ENCODE assay signal across 22 cellular contexts in the genomic region with DNA sequence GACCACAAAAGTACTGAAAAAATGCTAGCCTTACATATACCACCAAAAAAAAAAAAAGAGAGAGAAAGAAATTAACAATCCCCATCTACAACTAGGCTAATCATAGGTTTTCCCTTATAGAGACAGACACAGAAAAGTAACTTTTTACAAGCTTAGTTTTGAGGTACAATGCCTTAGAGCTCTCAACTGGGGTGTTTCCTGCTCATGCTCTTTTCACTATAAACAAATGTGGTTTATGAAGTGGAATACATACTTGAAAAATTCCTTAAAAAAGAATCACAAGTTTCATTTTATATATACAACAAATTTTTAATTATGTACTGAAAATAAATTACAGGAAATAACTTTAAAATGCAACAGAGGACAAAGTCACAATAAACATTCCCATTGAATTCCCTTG.
DNase-seq lines count a peak whose midpoint lies in the region; ATAC-seq, FAIRE-seq and TF ChIP-seq lines count a peak whose summit lies in the region.
"Had no signal": no experiment of that assay in that cellular context is flagged by ENCODE, and none has a peak within 500 bp of the region (broad histone marks: within the 10 kb centered on the region; RNA-seq: fewer than 3 reads in every experiment).

No MANE protein-coding gene starts in this region.

- H3K9me3 Mint-ChIP-seq in WTC11 = no peaks in the 10 kb centered on the region

- peaks cover 16% of the 10 kb centered on the region for H3K4me1 Mint-ChIP-seq in WTC11
- H3K4me1 Mint-ChIP-seq: CD4-positive, alpha-beta memory T cell had no signal

- ATAC-seq in WTC11 = no peak
- ATAC-seq: A549 had no signal

- POLR2A ChIA-PET in WTC11 (lab: Charles Lee) = no interaction called here

- H3K4me3 Mint-ChIP-seq in WTC11 = no peak overlapping the region
- H3K4me3 Mint-ChIP-seq: CD4-positive, alpha-beta memory T cell had no signal

- DNase-seq in ELR (ENCODE audit: low read depth) = peak; percentile 29
- peak; percentile 10 for DNase-seq in M059J (ENCODE audit: low read depth)
- DNase-seq in WTC11 (ENCODE audit: low spot score) = no peak
- DNase-seq in fibroblast of peridontal ligament (ENCODE audit: extremely low read depth) = peak; percentile 53
- DNase-seq in NCI-H2029 (lab: John Stamatoyannopoulos, UW) = no peak
- DNase-seq in AML-193 (lab: John Stamatoyannopoulos, UW) = no peak
- DNase-seq in NCI-H1930 (lab: John Stamatoyannopoulos, UW) = no peak
- no peak for DNase-seq in GM19239 (ENCODE audit: insufficient read length, low spot score)
- DNase-seq: 8988T; ACHN; C1 segment of cervical spinal cord; Calu3; CD4-positive, alpha-beta memory T cell; COR-L47; DMS53; DMS79 treated with DMSO at 0.1 percent for 48 hours; GDM1; GOT3 had no signal

- no peak for TF ChIP-seq CTCF in WTC11 (IDR thresholded peaks at IDR 0.05)

- H3K27me3 Mint-ChIP-seq in WTC11 (ENCODE audit: low read depth) = no peaks in the 10 kb centered on the region

- H3K27ac Mint-ChIP-seq in WTC11 = peak overlapping the region; percentile 44; the same call in 1 of the 2 replicates
- H3K27ac Mint-ChIP-seq: CD4-positive, alpha-beta memory T cell had no signal

- CTCF ChIA-PET in WTC11 (lab: Charles Lee) = interaction anchor here (1.5 kb wide), 1 partner anchor 213 kb away, joined by 4 read pairs; no protein-coding TSS in a partner anchor

- no peak for FAIRE-seq in GM19239 (lab: Jason Lieb, UNC)
- FAIRE-seq: A549, GM12891, GM18507, H54 had no signal

- H3K36me3 Mint-ChIP-seq in WTC11 = peaks cover 47% of the 10 kb centered on the region

TF ChIP-seq in WTC11, 78 proteins besides CTCF, POLR2A, EP300 and RAD21 (continues in another document):
- TF ChIP-seq, protein P1, sequence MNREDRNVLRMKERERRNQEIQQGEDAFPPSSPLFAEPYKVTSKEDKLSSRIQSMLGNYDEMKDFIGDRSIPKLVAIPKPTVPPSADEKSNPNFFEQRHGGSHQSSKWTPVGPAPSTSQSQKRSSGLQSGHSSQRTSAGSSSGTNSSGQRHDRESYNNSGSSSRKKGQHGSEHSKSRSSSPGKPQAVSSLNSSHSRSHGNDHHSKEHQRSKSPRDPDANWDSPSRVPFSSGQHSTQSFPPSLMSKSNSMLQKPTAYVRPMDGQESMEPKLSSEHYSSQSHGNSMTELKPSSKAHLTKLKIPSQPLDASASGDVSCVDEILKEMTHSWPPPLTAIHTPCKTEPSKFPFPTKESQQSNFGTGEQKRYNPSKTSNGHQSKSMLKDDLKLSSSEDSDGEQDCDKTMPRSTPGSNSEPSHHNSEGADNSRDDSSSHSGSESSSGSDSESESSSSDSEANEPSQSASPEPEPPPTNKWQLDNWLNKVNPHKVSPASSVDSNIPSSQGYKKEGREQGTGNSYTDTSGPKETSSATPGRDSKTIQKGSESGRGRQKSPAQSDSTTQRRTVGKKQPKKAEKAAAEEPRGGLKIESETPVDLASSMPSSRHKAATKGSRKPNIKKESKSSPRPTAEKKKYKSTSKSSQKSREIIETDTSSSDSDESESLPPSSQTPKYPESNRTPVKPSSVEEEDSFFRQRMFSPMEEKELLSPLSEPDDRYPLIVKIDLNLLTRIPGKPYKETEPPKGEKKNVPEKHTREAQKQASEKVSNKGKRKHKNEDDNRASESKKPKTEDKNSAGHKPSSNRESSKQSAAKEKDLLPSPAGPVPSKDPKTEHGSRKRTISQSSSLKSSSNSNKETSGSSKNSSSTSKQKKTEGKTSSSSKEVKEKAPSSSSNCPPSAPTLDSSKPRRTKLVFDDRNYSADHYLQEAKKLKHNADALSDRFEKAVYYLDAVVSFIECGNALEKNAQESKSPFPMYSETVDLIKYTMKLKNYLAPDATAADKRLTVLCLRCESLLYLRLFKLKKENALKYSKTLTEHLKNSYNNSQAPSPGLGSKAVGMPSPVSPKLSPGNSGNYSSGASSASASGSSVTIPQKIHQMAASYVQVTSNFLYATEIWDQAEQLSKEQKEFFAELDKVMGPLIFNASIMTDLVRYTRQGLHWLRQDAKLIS (CRISPR knock-in tag; IDR thresholded peaks at IDR 0.05; ENCODE audit: borderline replicate concordance) = no peak
- TF ChIP-seq SMAD4 (CRISPR knock-in tag; IDR thresholded peaks at IDR 0.05) = no peak
- TF ChIP-seq, protein P2, sequence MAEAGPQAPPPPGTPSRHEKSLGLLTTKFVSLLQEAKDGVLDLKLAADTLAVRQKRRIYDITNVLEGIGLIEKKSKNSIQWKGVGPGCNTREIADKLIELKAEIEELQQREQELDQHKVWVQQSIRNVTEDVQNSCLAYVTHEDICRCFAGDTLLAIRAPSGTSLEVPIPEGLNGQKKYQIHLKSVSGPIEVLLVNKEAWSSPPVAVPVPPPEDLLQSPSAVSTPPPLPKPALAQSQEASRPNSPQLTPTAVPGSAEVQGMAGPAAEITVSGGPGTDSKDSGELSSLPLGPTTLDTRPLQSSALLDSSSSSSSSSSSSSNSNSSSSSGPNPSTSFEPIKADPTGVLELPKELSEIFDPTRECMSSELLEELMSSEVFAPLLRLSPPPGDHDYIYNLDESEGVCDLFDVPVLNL (CRISPR knock-in tag; IDR thresholded peaks at IDR 0.05; ENCODE audit: borderline replicate concordance, low read depth) = no peak
- TF ChIP-seq ELF4 (CRISPR knock-in tag; IDR thresholded peaks at IDR 0.05; ENCODE audit: low read depth) = no peak
- TF ChIP-seq, protein P3, sequence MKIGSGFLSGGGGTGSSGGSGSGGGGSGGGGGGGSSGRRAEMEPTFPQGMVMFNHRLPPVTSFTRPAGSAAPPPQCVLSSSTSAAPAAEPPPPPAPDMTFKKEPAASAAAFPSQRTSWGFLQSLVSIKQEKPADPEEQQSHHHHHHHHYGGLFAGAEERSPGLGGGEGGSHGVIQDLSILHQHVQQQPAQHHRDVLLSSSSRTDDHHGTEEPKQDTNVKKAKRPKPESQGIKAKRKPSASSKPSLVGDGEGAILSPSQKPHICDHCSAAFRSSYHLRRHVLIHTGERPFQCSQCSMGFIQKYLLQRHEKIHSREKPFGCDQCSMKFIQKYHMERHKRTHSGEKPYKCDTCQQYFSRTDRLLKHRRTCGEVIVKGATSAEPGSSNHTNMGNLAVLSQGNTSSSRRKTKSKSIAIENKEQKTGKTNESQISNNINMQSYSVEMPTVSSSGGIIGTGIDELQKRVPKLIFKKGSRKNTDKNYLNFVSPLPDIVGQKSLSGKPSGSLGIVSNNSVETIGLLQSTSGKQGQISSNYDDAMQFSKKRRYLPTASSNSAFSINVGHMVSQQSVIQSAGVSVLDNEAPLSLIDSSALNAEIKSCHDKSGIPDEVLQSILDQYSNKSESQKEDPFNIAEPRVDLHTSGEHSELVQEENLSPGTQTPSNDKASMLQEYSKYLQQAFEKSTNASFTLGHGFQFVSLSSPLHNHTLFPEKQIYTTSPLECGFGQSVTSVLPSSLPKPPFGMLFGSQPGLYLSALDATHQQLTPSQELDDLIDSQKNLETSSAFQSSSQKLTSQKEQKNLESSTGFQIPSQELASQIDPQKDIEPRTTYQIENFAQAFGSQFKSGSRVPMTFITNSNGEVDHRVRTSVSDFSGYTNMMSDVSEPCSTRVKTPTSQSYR (CRISPR knock-in tag; IDR thresholded peaks at IDR 0.05) = no peak
- TF ChIP-seq, protein P4, sequence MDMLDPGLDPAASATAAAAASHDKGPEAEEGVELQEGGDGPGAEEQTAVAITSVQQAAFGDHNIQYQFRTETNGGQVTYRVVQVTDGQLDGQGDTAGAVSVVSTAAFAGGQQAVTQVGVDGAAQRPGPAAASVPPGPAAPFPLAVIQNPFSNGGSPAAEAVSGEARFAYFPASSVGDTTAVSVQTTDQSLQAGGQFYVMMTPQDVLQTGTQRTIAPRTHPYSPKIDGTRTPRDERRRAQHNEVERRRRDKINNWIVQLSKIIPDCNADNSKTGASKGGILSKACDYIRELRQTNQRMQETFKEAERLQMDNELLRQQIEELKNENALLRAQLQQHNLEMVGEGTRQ (CRISPR knock-in tag; IDR thresholded peaks at IDR 0.05) = no peak
- TF ChIP-seq, protein P5, sequence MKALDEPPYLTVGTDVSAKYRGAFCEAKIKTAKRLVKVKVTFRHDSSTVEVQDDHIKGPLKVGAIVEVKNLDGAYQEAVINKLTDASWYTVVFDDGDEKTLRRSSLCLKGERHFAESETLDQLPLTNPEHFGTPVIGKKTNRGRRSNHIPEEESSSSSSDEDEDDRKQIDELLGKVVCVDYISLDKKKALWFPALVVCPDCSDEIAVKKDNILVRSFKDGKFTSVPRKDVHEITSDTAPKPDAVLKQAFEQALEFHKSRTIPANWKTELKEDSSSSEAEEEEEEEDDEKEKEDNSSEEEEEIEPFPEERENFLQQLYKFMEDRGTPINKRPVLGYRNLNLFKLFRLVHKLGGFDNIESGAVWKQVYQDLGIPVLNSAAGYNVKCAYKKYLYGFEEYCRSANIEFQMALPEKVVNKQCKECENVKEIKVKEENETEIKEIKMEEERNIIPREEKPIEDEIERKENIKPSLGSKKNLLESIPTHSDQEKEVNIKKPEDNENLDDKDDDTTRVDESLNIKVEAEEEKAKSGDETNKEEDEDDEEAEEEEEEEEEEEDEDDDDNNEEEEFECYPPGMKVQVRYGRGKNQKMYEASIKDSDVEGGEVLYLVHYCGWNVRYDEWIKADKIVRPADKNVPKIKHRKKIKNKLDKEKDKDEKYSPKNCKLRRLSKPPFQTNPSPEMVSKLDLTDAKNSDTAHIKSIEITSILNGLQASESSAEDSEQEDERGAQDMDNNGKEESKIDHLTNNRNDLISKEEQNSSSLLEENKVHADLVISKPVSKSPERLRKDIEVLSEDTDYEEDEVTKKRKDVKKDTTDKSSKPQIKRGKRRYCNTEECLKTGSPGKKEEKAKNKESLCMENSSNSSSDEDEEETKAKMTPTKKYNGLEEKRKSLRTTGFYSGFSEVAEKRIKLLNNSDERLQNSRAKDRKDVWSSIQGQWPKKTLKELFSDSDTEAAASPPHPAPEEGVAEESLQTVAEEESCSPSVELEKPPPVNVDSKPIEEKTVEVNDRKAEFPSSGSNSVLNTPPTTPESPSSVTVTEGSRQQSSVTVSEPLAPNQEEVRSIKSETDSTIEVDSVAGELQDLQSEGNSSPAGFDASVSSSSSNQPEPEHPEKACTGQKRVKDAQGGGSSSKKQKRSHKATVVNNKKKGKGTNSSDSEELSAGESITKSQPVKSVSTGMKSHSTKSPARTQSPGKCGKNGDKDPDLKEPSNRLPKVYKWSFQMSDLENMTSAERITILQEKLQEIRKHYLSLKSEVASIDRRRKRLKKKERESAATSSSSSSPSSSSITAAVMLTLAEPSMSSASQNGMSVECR (CRISPR knock-in tag; IDR thresholded peaks at IDR 0.05; ENCODE audit: borderline replicate concordance) = no peak
- TF ChIP-seq, protein P6, sequence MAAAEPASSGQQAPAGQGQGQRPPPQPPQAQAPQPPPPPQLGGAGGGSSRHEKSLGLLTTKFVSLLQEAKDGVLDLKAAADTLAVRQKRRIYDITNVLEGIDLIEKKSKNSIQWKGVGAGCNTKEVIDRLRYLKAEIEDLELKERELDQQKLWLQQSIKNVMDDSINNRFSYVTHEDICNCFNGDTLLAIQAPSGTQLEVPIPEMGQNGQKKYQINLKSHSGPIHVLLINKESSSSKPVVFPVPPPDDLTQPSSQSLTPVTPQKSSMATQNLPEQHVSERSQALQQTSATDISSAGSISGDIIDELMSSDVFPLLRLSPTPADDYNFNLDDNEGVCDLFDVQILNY (CRISPR knock-in tag; IDR thresholded peaks at IDR 0.05) = no peak
- TF ChIP-seq SOX15 (CRISPR knock-in tag; IDR thresholded peaks at IDR 0.05) = no peak
- TF ChIP-seq MXD4 (CRISPR knock-in tag; IDR thresholded peaks at IDR 0.05; ENCODE audit: borderline replicate concordance) = no peak
- no peak for TF ChIP-seq SMAD3 (CRISPR knock-in tag; IDR thresholded peaks at IDR 0.05; ENCODE audit: borderline replicate concordance)

Comparison
In these comparisons a context has a peak if more than half of its experiments do, and no peak if none do; other contexts are left out.
1. DNase-seq: peak in ELR (single experiment), M059J (single experiment) and fibroblast of peridontal ligament (single experiment); none in WTC11 (single experiment), NCI-H2029 (single experiment), AML-193 (0 of 2), NCI-H1930 (0 of 2) and GM19239 (single experiment).